Comparison of ENCODE assay signal across 17 cellular contexts in genomic region chr10:79409038-79410035, GRCh38. TPM values are rescaled to one million over a fixed set of nuclear protein-coding genes. Genes with fewer than 3 reads are reported as not detected.
DNase-seq lines count a peak whose midpoint lies in the region; ATAC-seq lines count a peak whose summit lies in the region.
"Had no signal": no experiment of that assay in that cellular context is flagged by ENCODE, and none has a peak within 500 bp of the region (broad histone marks: within the 10 kb centered on the region; RNA-seq: fewer than 3 reads in every experiment).

No MANE protein-coding gene starts in this region.

- H3K27me3 ChIP-seq in muscle layer of duodenum (ENCODE audit: low read depth, low read length) = no peaks in the 10 kb centered on the region

- ATAC-seq in GM19397 (IDR thresholded peaks at IDR 0.05; ENCODE audit: unreplicated experiment) = no peak
- ATAC-seq: activated CD8-positive, alpha-beta T cell treated with anti-CD3 and anti-CD28 coated beads for 36 hours; CD8-positive, alpha-beta T cell; HCT116 had no signal

- H3K27ac ChIP-seq in angular gyrus (ENCODE audit: low read depth, low read length) (peak overlapping the region; percentile 96), muscle layer of duodenum (ENCODE audit: low read length) (peak overlapping the region; percentile 77), substantia nigra (ENCODE audit: low read depth, low read length, poor library complexity, severe bottlenecking) (no peak overlapping the region)
- H3K27ac ChIP-seq: parathyroid adenoma, RWPE1 had no signal

- POLR2A ChIA-PET in activated CD4-positive, alpha-beta memory T cell treated with anti-CD3 and anti-CD28 coated beads, Interleukin-2, amount 10 ng/mL, durations not matched to agents 7 days and 5 days (lab: Charles Lee) = no interaction called here

- intact Hi-C loops in head of caudate nucleus (cut with DNase I) = loop anchor here (1.0 kb wide), 1 partner anchor 36 kb away; the partner anchor contains the start of gene ZCCHC24

- peaks cover 0 to 3% of the 10 kb centered on the region in 2 donors for H3K36me3 ChIP-seq in muscle layer of duodenum (ENCODE audit: control insufficient read depth in 1 of 2, insufficient read depth in 2 of 2, low read length in 2 of 2)

- H3K9me3 ChIP-seq in muscle layer of duodenum (ENCODE audit: control insufficient read depth in 1 of 2, low read length in 2 of 2) = no peaks in the 10 kb centered on the region

- peaks cover 8% of the 10 kb centered on the region for H3K4me1 Mint-ChIP-seq in activated CD4-positive, alpha-beta memory T cell treated with anti-CD3 and anti-CD28 coated beads, Interleukin-2, amount 10 ng/mL, durations not matched to agents 7 days and 5 days

- H3K4me1 ChIP-seq in muscle layer of duodenum (ENCODE audit: control insufficient read depth in 1 of 2, insufficient read depth in 2 of 2, low read length in 2 of 2) = peaks cover 0 to 81% of the 10 kb centered on the region in 2 donors

- H3K9me3 Mint-ChIP-seq in activated CD4-positive, alpha-beta memory T cell treated with anti-CD3 and anti-CD28 coated beads, Interleukin-2, amount 10 ng/mL, durations not matched to agents 7 days and 5 days = no peaks in the 10 kb centered on the region
- H3K9me3 Mint-ChIP-seq: activated CD8-positive, alpha-beta T cell treated with anti-CD3 and anti-CD28 coated beads for 36 hours; CD8-positive, alpha-beta T cell; stimulated activated naive CD8-positive, alpha-beta T cell treated with anti-CD3 and anti-CD28 coated beads, Interleukin-15, Interleukin-2, amounts not matched to agents 100 ng/mL and 50 ng/mL, for 24 hours had no signal

- CTCF ChIA-PET in activated CD4-positive, alpha-beta memory T cell treated with anti-CD3 and anti-CD28 coated beads, Interleukin-2, amount 10 ng/mL, durations not matched to agents 7 days and 5 days (lab: Charles Lee) = no interaction called here

- H3K4me3 ChIP-seq in muscle layer of duodenum (ENCODE audit: low read depth in 1 of 2, low read length in 2 of 2) = no peak overlapping the region

- no peaks in the 10 kb centered on the region for H3K27me3 Mint-ChIP-seq in activated CD4-positive, alpha-beta memory T cell treated with anti-CD3 and anti-CD28 coated beads, Interleukin-2, amount 10 ng/mL, durations not matched to agents 7 days and 5 days
- H3K27me3 Mint-ChIP-seq: activated CD8-positive, alpha-beta T cell treated with anti-CD3 and anti-CD28 coated beads for 36 hours; stimulated activated naive CD8-positive, alpha-beta T cell treated with anti-CD3 and anti-CD28 coated beads, Interleukin-15, Interleukin-2, amounts not matched to agents 100 ng/mL and 50 ng/mL, for 24 hours had no signal

- no peak overlapping the region for H3K4me3 Mint-ChIP-seq in activated CD4-positive, alpha-beta memory T cell treated with anti-CD3 and anti-CD28 coated beads, Interleukin-2, amount 10 ng/mL, durations not matched to agents 7 days and 5 days
- H3K4me3 Mint-ChIP-seq: activated CD8-positive, alpha-beta T cell treated with anti-CD3 and anti-CD28 coated beads for 36 hours; CD8-positive, alpha-beta T cell; stimulated activated naive CD8-positive, alpha-beta T cell treated with anti-CD3 and anti-CD28 coated beads, Interleukin-15, Interleukin-2, amounts not matched to agents 100 ng/mL and 50 ng/mL, for 24 hours had no signal

- no peaks in the 10 kb centered on the region for H3K36me3 Mint-ChIP-seq in activated CD4-positive, alpha-beta memory T cell treated with anti-CD3 and anti-CD28 coated beads, Interleukin-2, amount 10 ng/mL, durations not matched to agents 7 days and 5 days (ENCODE audit: low read depth)
- H3K36me3 Mint-ChIP-seq: CD8-positive, alpha-beta T cell had no signal

- no peak overlapping the region for H3K27ac Mint-ChIP-seq in activated CD4-positive, alpha-beta memory T cell treated with anti-CD3 and anti-CD28 coated beads, Interleukin-2, amount 10 ng/mL, durations not matched to agents 7 days and 5 days
- H3K27ac Mint-ChIP-seq: activated CD8-positive, alpha-beta T cell treated with anti-CD3 and anti-CD28 coated beads for 36 hours; CD8-positive, alpha-beta T cell; stimulated activated naive CD8-positive, alpha-beta T cell treated with anti-CD3 and anti-CD28 coated beads, Interleukin-15, Interleukin-2, amounts not matched to agents 100 ng/mL and 50 ng/mL, for 24 hours had no signal

- peak; percentile 86 to 99 (median 96) for DNase-seq in head of caudate nucleus
- DNase-seq in substantia nigra (lab: John Stamatoyannopoulos, UW) = peak in 48 of 49 donors; percentile 62 to 98 (median 95)
- DNase-seq in activated CD4-positive, alpha-beta memory T cell treated with anti-CD3 and anti-CD28 coated beads, Interleukin-2, amount 10 ng/mL, durations not matched to agents 7 days and 5 days = no peak
- no peak for DNase-seq in D341Med (ENCODE audit: low spot score)
- DNase-seq: activated CD8-positive, alpha-beta T cell treated with anti-CD3 and anti-CD28 coated beads for 36 hours; CD8-positive, alpha-beta T cell; cortex of kidney; NCI-H1092; NCI-H524 treated with DMSO at 0.1 percent for 48 hours; T1000 had no signal

RNA-seq across cellular contexts. Expression of gene ZCCHC24, which starts 36.1 kb away (rescaled TPM):
- total RNA-seq in activated CD4-positive, alpha-beta memory T cell treated with anti-CD3 and anti-CD28 coated beads, Interleukin-2, amount 10 ng/mL, durations not matched to agents 7 days and 5 days = 1 to 10 TPM; 1.5 TPM

Comparison
In these comparisons a context has a peak if more than half of its experiments do, and no peak if none do; other contexts are left out.
1. DNase-seq: peak in head of caudate nucleus (42 of 42) and substantia nigra (48 of 49); none in activated CD4-positive, alpha-beta memory T cell treated with anti-CD3 and anti-CD28 coated beads, Interleukin-2, amount 10 ng/mL, durations not matched to agents 7 days and 5 days (single experiment) and D341Med (single experiment).